In the genomic region with DNA sequence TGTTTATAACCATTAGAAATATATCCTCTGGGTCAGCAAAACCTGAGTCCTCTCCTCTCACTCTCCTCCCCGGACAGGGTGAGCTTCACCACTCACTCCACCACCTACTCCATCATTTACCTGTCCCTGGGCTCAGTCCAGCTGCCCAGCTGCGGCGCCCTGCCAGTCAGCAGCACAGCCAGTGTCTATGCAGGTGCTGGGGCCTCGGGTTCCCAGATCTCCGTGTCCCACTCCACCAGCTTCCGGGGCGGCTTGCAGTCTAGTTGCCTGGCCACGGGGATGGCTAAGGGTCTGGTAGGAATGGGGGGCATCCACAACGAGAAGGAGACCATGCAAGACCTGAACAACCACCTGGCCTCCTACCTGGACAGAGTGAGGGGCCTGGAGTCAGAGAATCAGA, we compare ENCODE assay signal across 1 cellular context.
TF ChIP-seq lines count a peak whose summit lies in the region.

No MANE protein-coding gene starts in this region.

TF ChIP-seq in H1, 55 proteins besides CTCF, POLR2A, EP300 and RAD21 (continued from another document):
- TF ChIP-seq ZNF274 (IDR thresholded peaks at IDR 0.05; ENCODE audit: borderline replicate concordance, extremely low read depth, low read length): no peak
- no peak for TF ChIP-seq NANOG (IDR thresholded peaks at IDR 0.05; ENCODE audit: insufficient read depth, low read depth, low read length, poor library complexity, severe bottlenecking)
- TF ChIP-seq ASH2L (IDR thresholded peaks at IDR 0.05; ENCODE audit: low read length): no peak
- TF ChIP-seq, protein P1, sequence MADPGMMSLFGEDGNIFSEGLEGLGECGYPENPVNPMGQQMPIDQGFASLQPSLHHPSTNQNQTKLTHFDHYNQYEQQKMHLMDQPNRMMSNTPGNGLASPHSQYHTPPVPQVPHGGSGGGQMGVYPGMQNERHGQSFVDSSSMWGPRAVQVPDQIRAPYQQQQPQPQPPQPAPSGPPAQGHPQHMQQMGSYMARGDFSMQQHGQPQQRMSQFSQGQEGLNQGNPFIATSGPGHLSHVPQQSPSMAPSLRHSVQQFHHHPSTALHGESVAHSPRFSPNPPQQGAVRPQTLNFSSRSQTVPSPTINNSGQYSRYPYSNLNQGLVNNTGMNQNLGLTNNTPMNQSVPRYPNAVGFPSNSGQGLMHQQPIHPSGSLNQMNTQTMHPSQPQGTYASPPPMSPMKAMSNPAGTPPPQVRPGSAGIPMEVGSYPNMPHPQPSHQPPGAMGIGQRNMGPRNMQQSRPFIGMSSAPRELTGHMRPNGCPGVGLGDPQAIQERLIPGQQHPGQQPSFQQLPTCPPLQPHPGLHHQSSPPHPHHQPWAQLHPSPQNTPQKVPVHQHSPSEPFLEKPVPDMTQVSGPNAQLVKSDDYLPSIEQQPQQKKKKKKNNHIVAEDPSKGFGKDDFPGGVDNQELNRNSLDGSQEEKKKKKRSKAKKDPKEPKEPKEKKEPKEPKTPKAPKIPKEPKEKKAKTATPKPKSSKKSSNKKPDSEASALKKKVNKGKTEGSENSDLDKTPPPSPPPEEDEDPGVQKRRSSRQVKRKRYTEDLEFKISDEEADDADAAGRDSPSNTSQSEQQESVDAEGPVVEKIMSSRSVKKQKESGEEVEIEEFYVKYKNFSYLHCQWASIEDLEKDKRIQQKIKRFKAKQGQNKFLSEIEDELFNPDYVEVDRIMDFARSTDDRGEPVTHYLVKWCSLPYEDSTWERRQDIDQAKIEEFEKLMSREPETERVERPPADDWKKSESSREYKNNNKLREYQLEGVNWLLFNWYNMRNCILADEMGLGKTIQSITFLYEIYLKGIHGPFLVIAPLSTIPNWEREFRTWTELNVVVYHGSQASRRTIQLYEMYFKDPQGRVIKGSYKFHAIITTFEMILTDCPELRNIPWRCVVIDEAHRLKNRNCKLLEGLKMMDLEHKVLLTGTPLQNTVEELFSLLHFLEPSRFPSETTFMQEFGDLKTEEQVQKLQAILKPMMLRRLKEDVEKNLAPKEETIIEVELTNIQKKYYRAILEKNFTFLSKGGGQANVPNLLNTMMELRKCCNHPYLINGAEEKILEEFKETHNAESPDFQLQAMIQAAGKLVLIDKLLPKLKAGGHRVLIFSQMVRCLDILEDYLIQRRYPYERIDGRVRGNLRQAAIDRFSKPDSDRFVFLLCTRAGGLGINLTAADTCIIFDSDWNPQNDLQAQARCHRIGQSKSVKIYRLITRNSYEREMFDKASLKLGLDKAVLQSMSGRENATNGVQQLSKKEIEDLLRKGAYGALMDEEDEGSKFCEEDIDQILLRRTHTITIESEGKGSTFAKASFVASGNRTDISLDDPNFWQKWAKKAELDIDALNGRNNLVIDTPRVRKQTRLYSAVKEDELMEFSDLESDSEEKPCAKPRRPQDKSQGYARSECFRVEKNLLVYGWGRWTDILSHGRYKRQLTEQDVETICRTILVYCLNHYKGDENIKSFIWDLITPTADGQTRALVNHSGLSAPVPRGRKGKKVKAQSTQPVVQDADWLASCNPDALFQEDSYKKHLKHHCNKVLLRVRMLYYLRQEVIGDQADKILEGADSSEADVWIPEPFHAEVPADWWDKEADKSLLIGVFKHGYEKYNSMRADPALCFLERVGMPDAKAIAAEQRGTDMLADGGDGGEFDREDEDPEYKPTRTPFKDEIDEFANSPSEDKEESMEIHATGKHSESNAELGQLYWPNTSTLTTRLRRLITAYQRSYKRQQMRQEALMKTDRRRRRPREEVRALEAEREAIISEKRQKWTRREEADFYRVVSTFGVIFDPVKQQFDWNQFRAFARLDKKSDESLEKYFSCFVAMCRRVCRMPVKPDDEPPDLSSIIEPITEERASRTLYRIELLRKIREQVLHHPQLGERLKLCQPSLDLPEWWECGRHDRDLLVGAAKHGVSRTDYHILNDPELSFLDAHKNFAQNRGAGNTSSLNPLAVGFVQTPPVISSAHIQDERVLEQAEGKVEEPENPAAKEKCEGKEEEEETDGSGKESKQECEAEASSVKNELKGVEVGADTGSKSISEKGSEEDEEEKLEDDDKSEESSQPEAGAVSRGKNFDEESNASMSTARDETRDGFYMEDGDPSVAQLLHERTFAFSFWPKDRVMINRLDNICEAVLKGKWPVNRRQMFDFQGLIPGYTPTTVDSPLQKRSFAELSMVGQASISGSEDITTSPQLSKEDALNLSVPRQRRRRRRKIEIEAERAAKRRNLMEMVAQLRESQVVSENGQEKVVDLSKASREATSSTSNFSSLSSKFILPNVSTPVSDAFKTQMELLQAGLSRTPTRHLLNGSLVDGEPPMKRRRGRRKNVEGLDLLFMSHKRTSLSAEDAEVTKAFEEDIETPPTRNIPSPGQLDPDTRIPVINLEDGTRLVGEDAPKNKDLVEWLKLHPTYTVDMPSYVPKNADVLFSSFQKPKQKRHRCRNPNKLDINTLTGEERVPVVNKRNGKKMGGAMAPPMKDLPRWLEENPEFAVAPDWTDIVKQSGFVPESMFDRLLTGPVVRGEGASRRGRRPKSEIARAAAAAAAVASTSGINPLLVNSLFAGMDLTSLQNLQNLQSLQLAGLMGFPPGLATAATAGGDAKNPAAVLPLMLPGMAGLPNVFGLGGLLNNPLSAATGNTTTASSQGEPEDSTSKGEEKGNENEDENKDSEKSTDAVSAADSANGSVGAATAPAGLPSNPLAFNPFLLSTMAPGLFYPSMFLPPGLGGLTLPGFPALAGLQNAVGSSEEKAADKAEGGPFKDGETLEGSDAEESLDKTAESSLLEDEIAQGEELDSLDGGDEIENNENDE (IDR thresholded peaks at IDR 0.05; ENCODE audit: insufficient replicate concordance, low read length): no peak
- TF ChIP-seq POLR2AphosphoS5 (IDR thresholded peaks at IDR 0.05; ENCODE audit: low read depth, low read length): no peak
- no peak for TF ChIP-seq YY1 (IDR thresholded peaks at IDR 0.05; ENCODE audit: low read depth, low read length)
- TF ChIP-seq RNF2 (IDR thresholded peaks at IDR 0.05; ENCODE audit: borderline replicate concordance, low read depth, low read length, missing control alignments, poor library complexity, severe bottlenecking): no peak
- no peak for TF ChIP-seq KDM1A (IDR thresholded peaks at IDR 0.05; ENCODE audit: borderline replicate concordance, low read length)
